ENCODE assay signal across 8 cellular contexts in the genomic region with DNA sequence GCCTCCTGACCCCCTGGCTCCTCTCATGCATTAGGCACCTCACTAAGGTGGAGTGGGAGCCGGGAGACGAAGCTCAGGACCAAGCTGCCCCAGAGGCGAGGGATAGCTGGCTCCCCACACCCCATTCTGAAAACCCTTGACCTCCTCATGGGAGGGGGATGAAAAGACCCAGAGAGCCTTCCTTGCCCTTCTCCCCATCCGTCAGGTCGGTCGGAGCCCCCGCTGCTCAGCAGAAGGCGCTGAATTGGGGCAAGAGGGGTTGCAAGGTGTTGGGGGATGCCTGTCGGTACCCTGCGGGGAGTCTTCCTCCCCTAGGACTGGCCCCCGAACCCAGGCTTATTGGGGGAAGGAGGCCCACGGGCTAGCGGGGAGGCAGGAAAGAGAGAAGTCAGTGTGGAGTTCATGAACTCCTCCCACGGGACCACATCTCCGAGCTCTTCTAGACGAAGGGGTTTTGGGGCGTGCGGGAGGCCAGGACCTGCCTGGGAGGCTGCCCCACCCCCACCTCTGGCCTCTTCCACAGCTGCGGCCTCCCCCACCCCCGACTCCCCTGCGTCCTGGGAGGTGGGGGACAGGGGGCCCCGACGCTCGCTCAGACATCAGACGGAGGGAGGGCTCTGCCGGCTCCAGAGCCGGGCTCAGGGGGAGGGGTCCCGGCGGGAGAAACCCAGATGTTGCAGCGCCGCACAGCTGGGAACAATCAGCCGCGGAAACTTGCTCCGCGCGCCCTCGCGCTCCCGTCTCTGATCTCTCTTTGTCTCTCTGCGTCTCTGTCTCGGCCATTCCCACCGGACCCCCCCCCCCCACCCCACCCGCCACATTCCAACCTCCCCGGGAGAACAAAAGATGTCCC. TPM values are rescaled to one million over a fixed set of nuclear protein-coding genes. Genes with fewer than 3 reads are reported as not detected.
DNase-seq lines count a peak whose midpoint lies in the region; ATAC-seq, FAIRE-seq and TF ChIP-seq lines count a peak whose summit lies in the region.
"Had no signal": no experiment of that assay in that cellular context is flagged by ENCODE, and none has a peak within 500 bp of the region (broad histone marks: within the 10 kb centered on the region; RNA-seq: fewer than 3 reads in every experiment).

No MANE protein-coding gene starts in this region.

- no peak overlapping the region for H3K9ac ChIP-seq in GM12878 (ENCODE audit: control insufficient read depth, insufficient read depth, low read length)
- H3K9ac ChIP-seq in iPS-20b (ENCODE audit: low read depth, low read length) = peak overlapping the region; percentile 86
- H3K9ac ChIP-seq in subcutaneous abdominal adipose tissue (ENCODE audit: low read length in 5 of 5) = peak overlapping the region in 2 of 5 donors; percentile 29 to 48

- H3K4me3 Mint-ChIP-seq in HFFc6 = peak overlapping the region; percentile 81

- H2AFZ ChIP-seq in GM12878 (ENCODE audit: control insufficient read depth, low read depth, low read length) = no peak overlapping the region

- RAD21 ChIA-PET in GM12878 (lab: Charles Lee; ENCODE audit: unreplicated experiment) = no interaction called here

- SMC1A ChIA-PET in GM12878 (lab: Charles Lee; ENCODE audit: uncharacterized antibody, unreplicated experiment) = interaction anchor here (0.6 kb wide), 1 partner anchor 67 kb away, joined by 3 read pairs; no protein-coding TSS in a partner anchor

- no peaks in the 10 kb centered on the region for H3K4me1 ChIP-seq in GM12878 (ENCODE audit: control insufficient read depth, insufficient read depth, low read length)
- H3K4me1 ChIP-seq in iPS-20b (ENCODE audit: insufficient read depth, low read length) = peaks cover 11% of the 10 kb centered on the region; the same call in 1 of the 2 replicates
- H3K4me1 ChIP-seq in subcutaneous abdominal adipose tissue (ENCODE audit: control insufficient read depth in 5 of 5, insufficient read depth in 5 of 5, low read length in 5 of 5) = peaks cover 2 to 42% (median 30%) of the 10 kb centered on the region in 5 donors

- peak overlapping the region; percentile 76 for H3K27ac Mint-ChIP-seq in HFFc6

- ATAC-seq in GM12878 = no peak
- ATAC-seq in HG02884 (IDR thresholded peaks at IDR 0.05; ENCODE audit: unreplicated experiment) = no peak

- no peak for TF ChIP-seq EP300 in GM12878 (IDR thresholded peaks at IDR 0.05; ENCODE audit: borderline replicate concordance in 1 of 2, control insufficient read depth in 1 of 2, low read depth in 2 of 2, low read length in 2 of 2)

- no peak overlapping the region for H3K27ac ChIP-seq in GM12878 (ENCODE audit: control insufficient read depth, insufficient read depth)
- H3K27ac ChIP-seq in iPS-20b (ENCODE audit: low read length) = peak overlapping the region; percentile 2
- H3K27ac ChIP-seq in subcutaneous abdominal adipose tissue (ENCODE audit: low read depth, low read length) = no peak overlapping the region

- H3K27me3 ChIP-seq in GM12878 (replicated peaks in 1 of 2; ENCODE audit: control insufficient read depth in 2 of 2, insufficient read depth in 2 of 2, low read length in 1 of 2) = peaks cover 7 to 13% of the 10 kb centered on the region in 2 experiments; a peak in 3 of 4 replicates
- no peaks in the 10 kb centered on the region; the same call in 1 of the 2 replicates for H3K27me3 ChIP-seq in iPS-20b (ENCODE audit: insufficient read depth, low read length)
- H3K27me3 ChIP-seq in subcutaneous abdominal adipose tissue (ENCODE audit: control insufficient read depth in 5 of 5, insufficient read depth in 4 of 5, low read length in 5 of 5) = peaks cover 0 to 5% (median 3%) of the 10 kb centered on the region in 5 donors

- no peaks in the 10 kb centered on the region for H4K20me1 ChIP-seq in GM12878 (ENCODE audit: control insufficient read depth, insufficient read depth)

- FAIRE-seq in GM12878 (lab: Jason Lieb, UNC) = no peak
- FAIRE-seq: GM19239 had no signal

- no peaks in the 10 kb centered on the region for H3K36me3 ChIP-seq in GM12878 (ENCODE audit: control insufficient read depth in 2 of 2, insufficient read depth in 2 of 2, low read length in 1 of 2)
- peaks cover 33% of the 10 kb centered on the region for H3K36me3 ChIP-seq in iPS-20b (ENCODE audit: insufficient read depth, low read depth, low read length)
- no peaks in the 10 kb centered on the region for H3K36me3 ChIP-seq in subcutaneous abdominal adipose tissue (ENCODE audit: control insufficient read depth in 5 of 5, insufficient read depth in 5 of 5, low read length in 5 of 5)

- H3K79me2 ChIP-seq in GM12878 (ENCODE audit: control insufficient read depth, insufficient read depth, low read length) = no peaks in the 10 kb centered on the region

- H3K9me3 Mint-ChIP-seq in HFFc6 = no peaks in the 10 kb centered on the region

- no peak for TF ChIP-seq RAD21 in GM12878 (IDR thresholded peaks at IDR 0.05; ENCODE audit: insufficient read depth, low read depth, low read length)

- peaks cover 2% of the 10 kb centered on the region; the same call in 1 of the 2 replicates for H3K27me3 Mint-ChIP-seq in HFFc6 (ENCODE audit: insufficient read depth)

- H3K4me1 Mint-ChIP-seq in HFFc6 (ENCODE audit: low read depth) = peaks cover 52% of the 10 kb centered on the region

- POLR2A ChIA-PET in GM12878 (lab: Charles Lee) = no interaction called here

- no peak for DNase-seq in HFFc6
- no peak for DNase-seq in GM12878 (ENCODE audit: low read depth, low spot score)
- DNase-seq in C1 segment of cervical spinal cord (lab: John Stamatoyannopoulos, UW) = no peak
- DNase-seq in NCI-H526 (lab: John Stamatoyannopoulos, UW) = no peak

- no TSS peak for BruUV-seq in GM12878 (replicated peaks; lab: Mats Ljungman, UMichigan)

- in situ Hi-C loops in GM12878 (cut with MboI) = no loop called here

- intact Hi-C loops in GM12878 (cut with micrococcal nuclease; ENCODE audit: unreplicated experiment) = no loop called here

- H3K4me2 ChIP-seq in GM12878 (ENCODE audit: control insufficient read depth, insufficient read depth) = no peak overlapping the region

- TF ChIP-seq CTCF in HFFc6 (IDR thresholded peaks at IDR 0.05) (no peak), GM12878 (IDR thresholded peaks at IDR 0.05 in 2 of 3, conservative IDR thresholded peaks at IDR 0.05 in 1 of 3; ENCODE audit: control insufficient read depth in 2 of 3, extremely low read depth in 1 of 3, insufficient read depth in 1 of 3, low read depth in 3 of 3, low read length in 3 of 3) (no peak)

- H3K9me3 ChIP-seq in GM12878 (replicated peaks; ENCODE audit: control insufficient read depth, insufficient read depth, low read length) (no peaks in the 10 kb centered on the region), iPS-20b (ENCODE audit: insufficient read depth, low read depth, low read length) (no peaks in the 10 kb centered on the region), subcutaneous abdominal adipose tissue (ENCODE audit: control insufficient read depth in 5 of 5, low read length in 5 of 5) (no peaks in the 10 kb centered on the region)

- H3K36me3 Mint-ChIP-seq in HFFc6 (ENCODE audit: low read depth) = no peaks in the 10 kb centered on the region

- WGBS in GM12878 (ENCODE audit: insufficient coverage, insufficient replicate concordance, low lambda C conversion rate, missing lambda C conversion rate) = 16% methylated on average over 14 of the region's 44 CpGs

- CTCF ChIA-PET in GM12878 (lab: Yijun Ruan, JAX) = no interaction called here

- H3K4me3 ChIP-seq in GM12878 = no peak overlapping the region
- H3K4me3 ChIP-seq in iPS-20b (ENCODE audit: low read length) = peak overlapping the region; percentile 96
- peak overlapping the region in 4 of 5 donors; percentile 6 to 58 (median 30) for H3K4me3 ChIP-seq in subcutaneous abdominal adipose tissue (ENCODE audit: low read depth in 1 of 5, low read length in 5 of 5)

- no peak for TF ChIP-seq POLR2A in GM12878 (IDR thresholded peaks at IDR 0.05; ENCODE audit: low read depth, low read length)

RNA-seq across cellular contexts. Expression of gene MFAP2, which starts 0.7 kb away (rescaled TPM):
- 10 to 100 TPM; 33.7 to 53.4 (median 47.5) TPM for total RNA-seq in HFFc6 (2021; fragmentation: NEBNext Ultra II Directional; extraction: Animal tissue kit (Norgen Biotek cat#: 25700))
- total RNA-seq in GM12878 (2013; cell fraction: nucleolus; rRNA removed) = not detected in 2 replicates
- total RNA-seq in GM12878 (2014; rRNA removed) (not detected in 2 replicates), GM12878 (2014; rRNA removed; fragmentation: Illumina TruSeq; extraction: Trizol) (not detected in 2 replicates), GM12878 (2021) (not detected in 2 replicates)
- not detected for polyA plus RNA-seq in GM12878 (2011; ENCODE audit: low read depth)
- polyA plus RNA-seq in GM12878 (2011; rRNA removed) (not detected in 2 replicates), GM12878 (2014; fragmentation: Illumina TruSeq; extraction: Trizol) (not detected in 2 replicates), GM12878 (2014; fragmentation: Nextera tagmentation; extraction: Ambion mirVana) (not detected), GM12878 (2014; rRNA removed) (not detected in 2 replicates), GM12878 (2016; fragmentation: Nextera tagmentation; extraction: Ambion mirVana) (under 1 TPM in 1 of 2 experiments, not detected in 1; 0.16 TPM)
- 0.06 TPM in 1 of 2 replicates, not detected in the other for polyA plus RNA-seq in GM12878 (2011; cell fraction: cytosol; rRNA removed)
- polyA plus RNA-seq in GM12878 (2011; cell fraction: nucleus; rRNA removed) = not detected in 2 replicates
- polyA plus RNA-seq in GM12878 (2012) = not detected in 2 replicates
- polyA minus RNA-seq in GM12878 (2011; rRNA and poly(A)+ RNA removed) = not detected in 2 replicates
- polyA minus RNA-seq in GM12878 (2011; cell fraction: cytosol; rRNA and poly(A)+ RNA removed) = not detected in 2 replicates
- polyA minus RNA-seq in GM12878 (2011; cell fraction: nucleus; rRNA and poly(A)+ RNA removed) = not detected in 2 replicates

RNA-seq across cellular contexts. Expression of gene ATP13A2, which starts 32.0 kb away (rescaled TPM):
- total RNA-seq in HFFc6 (2021; fragmentation: NEBNext Ultra II Directional; extraction: Animal tissue kit (Norgen Biotek cat#: 25700)) = 10 to 100 TPM; 26.8 to 33.6 (median 29.4) TPM
- 43.4 and 49.5 TPM in 2 replicates for total RNA-seq in GM12878 (2013; cell fraction: nucleolus; rRNA removed)
- total RNA-seq in GM12878 (2014; rRNA removed) = 14.1 and 20.3 TPM in 2 replicates
- total RNA-seq in GM12878 (2014; rRNA removed; fragmentation: Illumina TruSeq; extraction: Trizol) = 6.9 and 8.4 TPM in 2 replicates
- total RNA-seq in GM12878 (2021) = 23.9 and 30.5 TPM in 2 replicates
- 5.8 TPM for polyA plus RNA-seq in GM12878 (2011; ENCODE audit: low read depth)
- polyA plus RNA-seq in GM12878 (2011; rRNA removed) = 3.1 and 6.0 TPM in 2 replicates
- polyA plus RNA-seq in GM12878 (2011; cell fraction: cytosol; rRNA removed) = 13.5 and 14.9 TPM in 2 replicates
- polyA plus RNA-seq in GM12878 (2011; cell fraction: nucleus; rRNA removed) = 35.1 and 53.1 TPM in 2 replicates
- polyA plus RNA-seq in GM12878 (2012) = 12.8 and 15.0 TPM in 2 replicates
- 1.6 and 7.6 TPM in 2 replicates for polyA plus RNA-seq in GM12878 (2014; fragmentation: Illumina TruSeq; extraction: Trizol)
- polyA plus RNA-seq in GM12878 (2014; fragmentation: Nextera tagmentation; extraction: Ambion mirVana) = under 1 TPM; 0.24 to 0.75 TPM
- 21.4 and 23.3 TPM in 2 replicates for polyA plus RNA-seq in GM12878 (2014; rRNA removed)
- 10 to 100 TPM in 1 of 2 experiments, 1 to 10 TPM in 1; 4.2 to 19.3 TPM for polyA plus RNA-seq in GM12878 (2016; fragmentation: Nextera tagmentation; extraction: Ambion mirVana)
- 20.3 and 23.7 TPM in 2 replicates for polyA minus RNA-seq in GM12878 (2011; rRNA and poly(A)+ RNA removed)
- 11.9 and 15.8 TPM in 2 replicates for polyA minus RNA-seq in GM12878 (2011; cell fraction: cytosol; rRNA and poly(A)+ RNA removed)
- polyA minus RNA-seq in GM12878 (2011; cell fraction: nucleus; rRNA and poly(A)+ RNA removed) = 10.8 and 15.6 TPM in 2 replicates

RNA-seq across cellular contexts. Expression of gene CROCC, which starts 58.0 kb away (rescaled TPM):
- total RNA-seq in HFFc6 (2021; fragmentation: NEBNext Ultra II Directional; extraction: Animal tissue kit (Norgen Biotek cat#: 25700)) = 10 to 100 TPM; 10.3 to 14.6 (median 12.5) TPM
- total RNA-seq in GM12878 (2013; cell fraction: nucleolus; rRNA removed) = 9.3 and 12.0 TPM in 2 replicates
- total RNA-seq in GM12878 (2014; rRNA removed) (3.2 and 3.4 TPM in 2 replicates), GM12878 (2014; rRNA removed; fragmentation: Illumina TruSeq; extraction: Trizol) (1.8 and 1.9 TPM in 2 replicates), GM12878 (2021) (3.3 and 3.4 TPM in 2 replicates)
- polyA plus RNA-seq in GM12878 (2011; ENCODE audit: low read depth) = 2.2 TPM
- polyA plus RNA-seq in GM12878 (2011; rRNA removed) (1.4 and 2.7 TPM in 2 replicates), GM12878 (2014; fragmentation: Illumina TruSeq; extraction: Trizol) (1.0 and 3.0 TPM in 2 replicates), GM12878 (2014; fragmentation: Nextera tagmentation; extraction: Ambion mirVana) (under 1 TPM; 0.04 to 0.05 TPM), GM12878 (2014; rRNA removed) (5.0 and 5.5 TPM in 2 replicates), GM12878 (2016; fragmentation: Nextera tagmentation; extraction: Ambion mirVana) (under 1 TPM; 0.82 to 0.84 TPM)
- polyA plus RNA-seq in GM12878 (2011; cell fraction: cytosol; rRNA removed) = 2.1 and 3.4 TPM in 2 replicates
- polyA plus RNA-seq in GM12878 (2011; cell fraction: nucleus; rRNA removed) = 21.7 and 22.1 TPM in 2 replicates
- polyA plus RNA-seq in GM12878 (2012) = 3.6 and 6.5 TPM in 2 replicates
- 3.1 and 5.0 TPM in 2 replicates for polyA minus RNA-seq in GM12878 (2011; rRNA and poly(A)+ RNA removed)
- polyA minus RNA-seq in GM12878 (2011; cell fraction: cytosol; rRNA and poly(A)+ RNA removed) = 0.52 and 0.53 TPM in 2 replicates
- 4.2 and 6.5 TPM in 2 replicates for polyA minus RNA-seq in GM12878 (2011; cell fraction: nucleus; rRNA and poly(A)+ RNA removed)

Comparison
In these comparisons a context has a peak if more than half of its experiments do, and no peak if none do; other contexts are left out.
1. RNA of gene MFAP2, which starts 0.7 kb away (total RNA-seq): 33.7 to 53.4 TPM in HFFc6; not detected in GM12878; every median in the first group is over 10 times any median in the second.